In the genomic region with DNA sequence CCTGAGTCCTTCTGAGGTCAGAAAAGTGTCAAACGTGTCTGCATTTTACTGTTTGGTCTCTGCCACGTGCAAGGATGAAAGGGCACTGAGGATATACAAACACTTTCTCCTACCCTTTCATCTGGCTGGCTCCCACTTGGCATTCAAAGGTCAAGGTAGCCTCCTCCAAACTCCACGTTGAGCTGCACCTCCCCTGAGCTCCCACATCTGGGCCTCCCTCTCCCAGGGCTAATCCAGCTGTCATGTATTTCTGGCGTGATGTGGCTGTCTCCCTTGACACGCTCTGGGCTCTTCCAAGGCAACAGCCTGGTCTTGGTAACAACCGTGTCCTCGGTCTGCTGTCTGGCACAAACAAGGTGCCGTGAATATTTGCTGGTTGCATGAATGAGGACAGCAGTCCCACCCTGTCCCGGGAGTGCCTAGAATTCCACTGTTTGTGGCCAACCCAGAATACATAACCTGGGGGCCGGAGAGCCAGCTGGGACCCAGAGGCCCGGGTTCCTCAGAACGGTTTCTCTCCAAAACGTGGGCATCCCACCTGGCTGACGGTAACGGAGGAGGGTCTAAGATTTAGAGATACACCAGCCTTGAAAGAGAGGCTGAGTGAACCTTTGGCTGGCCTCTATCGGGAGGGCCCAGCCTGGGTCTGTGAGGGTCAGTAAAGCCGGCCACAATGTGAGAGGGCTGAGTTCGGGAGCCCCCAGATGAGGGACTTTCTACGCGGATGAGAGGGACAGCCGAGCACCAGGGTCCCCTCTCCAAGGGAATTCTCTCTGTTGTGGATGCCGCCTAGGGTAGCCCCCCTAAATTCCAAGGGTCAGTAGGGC, we compare ENCODE assay signal across 8 cellular contexts. TPM values are rescaled to one million over a fixed set of nuclear protein-coding genes. Genes with fewer than 3 reads are reported as not detected.
DNase-seq lines count a peak whose midpoint lies in the region; ATAC-seq, FAIRE-seq and TF ChIP-seq lines count a peak whose summit lies in the region.

No MANE protein-coding gene starts in this region.

- intact Hi-C loops in dorsolateral prefrontal cortex (cut with DNase I): loop anchor here (1.0 to 10.0 kb wide), 6 partner anchors 18 to 340 kb away; a partner anchor contains a TSS

- H3K27me3 Mint-ChIP-seq in memory B cell: no peaks in the 10 kb centered on the region

- H3K4me3 ChIP-seq in dorsolateral prefrontal cortex (peak overlapping the region; percentile 48 to 100 (median 96)), upper lobe of left lung (peak overlapping the region; percentile 79 to 94 (median 88))

- H3K4me1 ChIP-seq in upper lobe of left lung: peaks cover 20 to 36% (median 26%) of the 10 kb centered on the region in 4 donors

- no peak for TF ChIP-seq CTCF in RWPE1 (conservative IDR thresholded peaks at IDR 0.05; ENCODE audit: low read depth)
- no peak for TF ChIP-seq CTCF in dorsolateral prefrontal cortex (IDR thresholded peaks at IDR 0.05 in 54 of 56, conservative IDR thresholded peaks at IDR 0.05 in 2 of 56; ENCODE audit: low read depth in 1 of 56, partially characterized antibody in 56 of 56)
- no peak for TF ChIP-seq CTCF in upper lobe of left lung (IDR thresholded peaks at IDR 0.05)

- H3K4me1 Mint-ChIP-seq in memory B cell: peaks cover 19% of the 10 kb centered on the region

- H3K27ac ChIP-seq in RWPE1 (peak overlapping the region; percentile 91), dorsolateral prefrontal cortex (peak overlapping the region in 58 of 59 donors; percentile 24 to 96 (median 90)), upper lobe of left lung (peak overlapping the region; percentile 86 to 93 (median 89))

- WGBS in upper lobe of left lung, 2 donors: 4 to 7% methylated on average over 10 to 22 of the region's 22 CpGs

- H3K36me3 ChIP-seq in upper lobe of left lung: peaks cover 0 to 23% (median 6%) of the 10 kb centered on the region in 4 donors

- H3K27me3 ChIP-seq in dorsolateral prefrontal cortex: no peaks in the 10 kb centered on the region
- H3K27me3 ChIP-seq in upper lobe of left lung: no peaks in the 10 kb centered on the region

- POLR2A ChIA-PET in RWPE1 (lab: Yijun Ruan, JAX; ENCODE audit: low non-redundant PET): no interaction called here

- no peak for TF ChIP-seq EP300 in upper lobe of left lung (IDR thresholded peaks at IDR 0.05)

- H3K9me3 ChIP-seq in upper lobe of left lung: no peaks in the 10 kb centered on the region

- CTCF ChIA-PET in RWPE1 (lab: Yijun Ruan, JAX): no interaction called here

- H3K4me3 Mint-ChIP-seq in memory B cell: peak overlapping the region; percentile 98

- DNase-seq in D341Med (ENCODE audit: low spot score) (peak; percentile 54), H54 (ENCODE audit: insufficient read length, low spot score) (peak; percentile 32), RWPE1 (ENCODE audit: low spot score) (no peak), dorsolateral prefrontal cortex (no peak), memory B cell (ENCODE audit: low spot score in 2 of 2) (peak in 1 of 2 donors; percentile 22), upper lobe of left lung (peak in 1 of 2 donors; percentile 26), activated gamma-delta T cell (lab: John Stamatoyannopoulos, UW) (no peak)
- no peak for DNase-seq in stimulated activated naive CD4-positive, alpha-beta T cell treated with Interleukin-2 at 50 U/mL for 16 hours (lab: John Stamatoyannopoulos, UW)

- H3K36me3 Mint-ChIP-seq in memory B cell: peaks cover 3% of the 10 kb centered on the region

- no peak for FAIRE-seq in H54 (lab: Jason Lieb, UNC)

- peak overlapping the region; percentile 92 for H3K27ac Mint-ChIP-seq in memory B cell

- TF ChIP-seq POLR2A in H54 (IDR thresholded peaks at IDR 0.05; ENCODE audit: low read depth, low read length): no peak
- TF ChIP-seq POLR2A in upper lobe of left lung (IDR thresholded peaks at IDR 0.05): no peak

- no peak for ATAC-seq in memory B cell (ENCODE audit: low read depth)
- ATAC-seq in upper lobe of left lung (ENCODE audit: low FRiP score in 2 of 2): peak; percentile 23 to 51

- H3K9me3 Mint-ChIP-seq in memory B cell: no peaks in the 10 kb centered on the region

RNA-seq across cellular contexts. Expression of a gene that starts 0.8 kb away (rescaled TPM):
- 10 to 100 TPM; 31.5 to 63.2 (median 47.2) TPM for total RNA-seq in dorsolateral prefrontal cortex
- total RNA-seq in upper lobe of left lung: 10 to 100 TPM; 29.3 to 70.2 (median 38.6) TPM

RNA-seq across cellular contexts. Expression of a gene that starts 1.1 kb away (rescaled TPM):
- total RNA-seq in dorsolateral prefrontal cortex (100 to 1,000 TPM in 5 of 120 experiments, 10 to 100 TPM in 115; 50.3 to 110 (median 78.8) TPM), upper lobe of left lung (10 to 100 TPM; 13.6 to 92.4 (median 77.6) TPM)

RNA-seq across cellular contexts. Expression of a gene that starts 19.0 kb away (rescaled TPM):
- 10 to 100 TPM; 22.3 to 57.4 (median 40.7) TPM for total RNA-seq in dorsolateral prefrontal cortex
- 10 to 100 TPM; 12.0 to 93.3 (median 44.1) TPM for total RNA-seq in upper lobe of left lung

RNA-seq across cellular contexts. Expression of a gene that starts 19.1 kb away (rescaled TPM):
- total RNA-seq in dorsolateral prefrontal cortex (10 to 100 TPM; 41.4 to 68.2 (median 53.3) TPM), upper lobe of left lung (100 to 1,000 TPM in 1 of 6 donors, 10 to 100 TPM in 5; 60.9 to 151 (median 81.6) TPM)

Comparison
In these comparisons a context has a peak if more than half of its experiments do, and no peak if none do; other contexts are left out.
1. DNase-seq: peak in D341Med (single experiment) and H54 (single experiment); none in RWPE1 (single experiment), dorsolateral prefrontal cortex (0 of 10), activated gamma-delta T cell (single experiment) and stimulated activated naive CD4-positive, alpha-beta T cell treated with Interleukin-2 at 50 U/mL for 16 hours (single experiment).
2. Peak in every context shown above with its lines, with median percentiles within 50 percentile points of each other: H3K27ac ChIP-seq.